8 cellular contexts compared by ENCODE assay signal in the genomic region with DNA sequence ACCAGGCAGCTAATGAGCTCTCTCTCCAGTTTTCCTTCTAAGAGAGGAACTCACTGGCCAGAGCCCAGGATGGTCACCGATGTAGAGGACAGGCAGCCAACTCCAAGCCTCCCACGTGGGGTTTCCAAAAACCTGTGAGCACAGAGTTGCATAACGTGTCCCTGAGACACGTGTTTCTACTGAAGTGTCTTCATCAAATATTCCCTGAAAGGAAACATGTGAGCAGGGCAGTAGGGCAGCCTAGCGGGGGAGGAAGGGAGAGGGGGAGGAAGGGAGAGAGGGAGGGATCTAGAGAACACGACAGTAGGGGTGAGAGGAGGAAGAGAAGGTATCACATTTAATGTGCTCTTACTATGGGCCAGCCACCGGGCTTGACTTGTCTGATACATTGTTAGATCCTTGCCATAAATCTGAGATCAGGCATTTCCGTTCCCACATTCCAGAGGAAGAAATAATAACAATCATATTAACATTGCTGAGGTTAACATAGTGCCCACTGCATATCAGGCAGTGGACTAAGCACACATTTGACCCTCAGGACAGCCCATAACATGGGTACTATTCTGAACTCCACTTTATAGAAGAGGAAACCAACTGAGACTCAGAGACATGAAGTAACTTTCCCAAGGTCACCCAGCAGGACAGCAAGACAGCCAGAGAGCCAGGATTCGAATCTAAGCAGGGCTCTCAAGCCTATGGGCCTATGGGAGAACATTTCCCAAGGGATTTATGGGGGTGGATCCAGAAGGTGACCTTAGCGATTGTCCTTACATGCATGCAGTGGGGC. TPM values are rescaled to one million over a fixed set of nuclear protein-coding genes. Genes with fewer than 3 reads are reported as not detected.
DNase-seq lines count a peak whose midpoint lies in the region; ATAC-seq and TF ChIP-seq lines count a peak whose summit lies in the region.

No MANE protein-coding gene starts in this region.

- no peak overlapping the region for H3K9ac ChIP-seq in parathyroid adenoma

- no peak overlapping the region for H2AFZ ChIP-seq in parathyroid adenoma

- BruUV-seq in Calu3 (replicated peaks; lab: Mats Ljungman, UMichigan): no TSS peak

- peak overlapping the region; percentile 79 for H3K27ac Mint-ChIP-seq in Calu3 (ENCODE audit: unreplicated experiment)

- H3K27me3 ChIP-seq in SJCRH30 (no peaks in the 10 kb centered on the region), parathyroid adenoma (ENCODE audit: control insufficient read depth, insufficient read depth, low read length) (no peaks in the 10 kb centered on the region)

- H3K4me3 ChIP-seq in SJCRH30 (no peak overlapping the region), foreskin fibroblast (ENCODE audit: low read depth in 1 of 2, low read length in 2 of 2) (no peak overlapping the region), parathyroid adenoma (ENCODE audit: low read depth, low read length) (no peak overlapping the region)

- intact Hi-C loops in Calu3 (cut with micrococcal nuclease; ENCODE audit: unreplicated experiment): loop anchor here (2.0 kb wide), 2 partner anchors 14 to 36 kb away; no protein-coding TSS in a partner anchor

- no peak for TF ChIP-seq CTCF in Calu3 (IDR thresholded peaks at IDR 0.05; ENCODE audit: unreplicated experiment)
- no peak for TF ChIP-seq CTCF in foreskin fibroblast (IDR thresholded peaks at IDR 0.05; ENCODE audit: low read depth, low read length)
- TF ChIP-seq CTCF in parathyroid adenoma (IDR thresholded peaks at IDR 0.05): no peak

- no peak overlapping the region for H3K4me3 Mint-ChIP-seq in Calu3 (ENCODE audit: low read depth, unreplicated experiment)

- DNase-seq in Calu3: no peak
- peak in 1 of 2 experiments; percentile 43 for DNase-seq in SJCRH30
- peak; percentile 81 to 85 for DNase-seq in foreskin fibroblast
- DNase-seq in AG08396 (ENCODE audit: low spot score): no peak
- no peak for DNase-seq in iPS-NIHi7 (ENCODE audit: extremely low spot score)

- H3K36me3 ChIP-seq in SJCRH30 (no peaks in the 10 kb centered on the region), parathyroid adenoma (ENCODE audit: control insufficient read depth, insufficient read depth, low read length) (no peaks in the 10 kb centered on the region)

- H3K9me3 ChIP-seq in SJCRH30 (replicated peaks): no peaks in the 10 kb centered on the region
- no peaks in the 10 kb centered on the region for H3K9me3 ChIP-seq in parathyroid adenoma (ENCODE audit: control insufficient read depth, low read length)

- H3K27me3 Mint-ChIP-seq in Calu3 (ENCODE audit: unreplicated experiment): no peaks in the 10 kb centered on the region

- peaks cover 1% of the 10 kb centered on the region for H3K79me2 ChIP-seq in parathyroid adenoma

- peaks cover 64% of the 10 kb centered on the region for H3K4me1 Mint-ChIP-seq in Calu3 (ENCODE audit: low read depth, unreplicated experiment)

- peaks cover 43% of the 10 kb centered on the region for H3K36me3 Mint-ChIP-seq in Calu3 (ENCODE audit: insufficient read depth, unreplicated experiment)

- peaks cover 50% of the 10 kb centered on the region for H3K4me1 ChIP-seq in SJCRH30
- no peaks in the 10 kb centered on the region for H3K4me1 ChIP-seq in parathyroid adenoma

- no peak overlapping the region for H3K4me2 ChIP-seq in parathyroid adenoma (ENCODE audit: low read length)

- ATAC-seq in GM21360 (IDR thresholded peaks at IDR 0.05; ENCODE audit: unreplicated experiment) (no peak), GM21447 (IDR thresholded peaks at IDR 0.05; ENCODE audit: unreplicated experiment) (no peak)

- H3K27ac ChIP-seq in SJCRH30 (peak overlapping the region; percentile 81; the same call in 1 of the 2 replicates), parathyroid adenoma (peak overlapping the region; percentile 30)

- CTCF ChIA-PET in Calu3 (lab: Charles Lee): interaction anchor here (0.9 to 5.1 kb wide), 9 partner anchors 11 to 79 kb away, joined by 3 to 57 read pairs (median 6); a partner anchor contains a TSS

- no peaks in the 10 kb centered on the region for H3K9me3 Mint-ChIP-seq in Calu3 (ENCODE audit: low read depth, unreplicated experiment)

RNA-seq across cellular contexts. Expression of a gene that starts 4.5 kb away (rescaled TPM):
- 42.1 and 45.5 TPM in 2 replicates for total RNA-seq in Calu3 (2022)
- total RNA-seq in SJCRH30 (2014; rRNA removed; shearing (Covaris generic)): 24.2 and 27.8 TPM in 2 replicates

RNA-seq across cellular contexts. Expression of a gene that starts 10.3 kb away (rescaled TPM):
- total RNA-seq in Calu3 (2022): 238 and 256 TPM in 2 replicates
- 47.4 and 48.7 TPM in 2 replicates for total RNA-seq in SJCRH30 (2014; rRNA removed; shearing (Covaris generic))

RNA-seq across cellular contexts. Expression of a gene that starts 19.6 kb away (rescaled TPM):
- 0.52 and 0.88 TPM in 2 replicates for total RNA-seq in Calu3 (2022)
- total RNA-seq in SJCRH30 (2014; rRNA removed; shearing (Covaris generic)): not detected in 2 replicates

RNA-seq across cellular contexts. Expression of a gene that starts 49.6 kb away (rescaled TPM):
- total RNA-seq in Calu3 (2022): 105 and 113 TPM in 2 replicates
- 5.2 and 8.1 TPM in 2 replicates for total RNA-seq in SJCRH30 (2014; rRNA removed; shearing (Covaris generic))

RNA-seq across cellular contexts. Expression of a gene that starts 50.4 kb away (rescaled TPM):
- 0.17 and 0.29 TPM in 2 replicates for total RNA-seq in Calu3 (2022)
- 0.18 TPM in 1 of 2 replicates, not detected in the other for total RNA-seq in SJCRH30 (2014; rRNA removed; shearing (Covaris generic))

Comparison
In these comparisons a context has a peak if more than half of its experiments do, and no peak if none do; other contexts are left out.
1. DNase-seq: peak in foreskin fibroblast (2 of 2); none in Calu3 (single experiment), AG08396 (single experiment) and iPS-NIHi7 (single experiment).